In the genomic region with DNA sequence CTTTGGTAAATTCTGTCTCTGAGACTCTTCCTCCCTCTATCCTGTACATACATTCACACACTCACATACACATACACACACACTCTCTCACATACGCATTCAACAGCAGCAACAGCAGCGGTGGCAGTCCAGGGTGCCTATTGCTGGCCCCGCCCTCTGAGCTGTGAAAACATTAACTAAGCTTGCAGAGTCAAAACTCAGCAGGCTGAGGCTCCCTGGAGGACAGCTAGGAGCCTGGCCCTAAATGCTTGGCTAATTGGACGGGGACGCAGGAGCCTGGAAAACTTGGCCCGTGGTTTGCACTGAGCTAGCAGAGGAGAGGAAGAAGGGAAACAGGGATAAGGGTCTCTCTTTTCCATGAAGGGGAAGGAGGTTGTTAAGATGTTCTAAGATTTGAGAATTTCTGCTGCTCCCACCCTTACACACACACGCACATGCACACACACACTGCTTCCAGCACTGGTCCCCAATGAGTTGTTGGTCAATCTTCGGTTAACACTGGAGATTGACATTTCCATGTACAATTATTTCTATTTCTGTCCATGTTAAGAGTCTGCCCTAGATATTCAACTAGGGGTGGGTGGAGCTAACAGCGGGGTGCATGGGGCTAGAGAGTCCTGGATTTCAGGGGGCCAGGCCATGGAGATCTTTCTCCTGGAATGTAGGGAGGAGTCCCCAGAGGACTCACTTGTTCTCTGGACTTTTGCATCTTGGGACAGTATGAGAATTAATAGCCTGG, we compare ENCODE assay signal across 15 cellular contexts.
DNase-seq lines count a peak whose midpoint lies in the region; ATAC-seq and TF ChIP-seq lines count a peak whose summit lies in the region.
"Had no signal": no experiment of that assay in that cellular context is flagged by ENCODE, and none has a peak within 500 bp of the region (broad histone marks: within the 10 kb centered on the region; RNA-seq: fewer than 3 reads in every experiment).

No MANE protein-coding gene starts in this region.

- H3K9me3 ChIP-seq in gastroesophageal sphincter (no peaks in the 10 kb centered on the region), mucosa of descending colon (no peaks in the 10 kb centered on the region), SJCRH30 (replicated peaks) (no peaks in the 10 kb centered on the region)

- H3K4me3 ChIP-seq in gastroesophageal sphincter (no peak overlapping the region), mucosa of descending colon (no peak overlapping the region), SJCRH30 (no peak overlapping the region)
- H3K4me3 ChIP-seq: SK-N-MC had no signal

- no peak for TF ChIP-seq CTCF in gastroesophageal sphincter (IDR thresholded peaks at IDR 0.05)
- TF ChIP-seq CTCF in mucosa of descending colon (IDR thresholded peaks at IDR 0.05) = no peak
- no peak for TF ChIP-seq CTCF in osteocyte (IDR thresholded peaks at IDR 0.05)

- 49 to 68% methylated on average over 4 to 8 of the region's 9 CpGs for WGBS in gastroesophageal sphincter (ENCODE audit: low coverage in 1 of 2), 2 donors

- intact Hi-C loops in mucosa of descending colon (cut with DNase I, micrococcal nuclease) = loop anchor here in 1 of 2 donors (10.0 kb wide), 1 partner anchor 55 kb away; no protein-coding TSS in a partner anchor

- ATAC-seq in gastroesophageal sphincter (peak; percentile 50), mucosa of descending colon (peak; percentile 77), GM21717 (IDR thresholded peaks at IDR 0.05; ENCODE audit: unreplicated experiment) (no peak)

- peaks cover 9 to 77% (median 35%) of the 10 kb centered on the region in 3 donors for H3K4me1 ChIP-seq in gastroesophageal sphincter
- peaks cover 42% of the 10 kb centered on the region for H3K4me1 ChIP-seq in mucosa of descending colon (ENCODE audit: low read depth)
- 0 out of 2 replicates have a peak, but pooled peaks cover 3% of the 10 kb centered on the region for H3K4me1 ChIP-seq in SJCRH30

- H3K9me3 Mint-ChIP-seq in osteocyte (ENCODE audit: unreplicated experiment) = no peaks in the 10 kb centered on the region
- H3K9me3 Mint-ChIP-seq: activated naive CD8-positive, alpha-beta T cell treated with anti-CD3 and anti-CD28 coated beads, Interleukin-2, amount 10 ng/mL, durations not matched to agents 7 days and 5 days; stimulated activated naive CD8-positive, alpha-beta T cell treated with anti-CD3 and anti-CD28 coated beads, Interleukin-15, Interleukin-2, amounts not matched to agents 100 ng/mL and 50 ng/mL, for 24 hours had no signal

- no peak overlapping the region for H3K4me3 Mint-ChIP-seq in osteocyte (ENCODE audit: unreplicated experiment)
- H3K4me3 Mint-ChIP-seq: activated naive CD8-positive, alpha-beta T cell treated with anti-CD3 and anti-CD28 coated beads, Interleukin-2, amount 10 ng/mL, durations not matched to agents 7 days and 5 days; stimulated activated naive CD8-positive, alpha-beta T cell treated with anti-CD3 and anti-CD28 coated beads, Interleukin-15, Interleukin-2, amounts not matched to agents 100 ng/mL and 50 ng/mL, for 24 hours had no signal

- no peaks in the 10 kb centered on the region for H3K36me3 Mint-ChIP-seq in osteocyte (ENCODE audit: unreplicated experiment)
- H3K36me3 Mint-ChIP-seq: activated naive CD8-positive, alpha-beta T cell treated with anti-CD3 and anti-CD28 coated beads, Interleukin-2, amount 10 ng/mL, durations not matched to agents 7 days and 5 days had no signal

- peaks cover 10% of the 10 kb centered on the region for H3K4me1 Mint-ChIP-seq in osteocyte (ENCODE audit: unreplicated experiment)
- H3K4me1 Mint-ChIP-seq: activated naive CD8-positive, alpha-beta T cell treated with anti-CD3 and anti-CD28 coated beads, Interleukin-2, amount 10 ng/mL, durations not matched to agents 7 days and 5 days had no signal

- H3K27me3 ChIP-seq in gastroesophageal sphincter (no peaks in the 10 kb centered on the region), SJCRH30 (no peaks in the 10 kb centered on the region)

- H3K27ac ChIP-seq in gastroesophageal sphincter = peak overlapping the region in 3 of 4 donors; percentile 47 to 69 (median 59)
- H3K27ac ChIP-seq in SJCRH30 = no peak overlapping the region
- H3K27ac ChIP-seq: SK-N-MC, VCaP had no signal

- TF ChIP-seq POLR2A in gastroesophageal sphincter (IDR thresholded peaks at IDR 0.05) = no peak

- H3K27ac Mint-ChIP-seq in osteocyte (ENCODE audit: unreplicated experiment) = no peak overlapping the region
- H3K27ac Mint-ChIP-seq: activated naive CD8-positive, alpha-beta T cell treated with anti-CD3 and anti-CD28 coated beads, Interleukin-2, amount 10 ng/mL, durations not matched to agents 7 days and 5 days; stimulated activated naive CD8-positive, alpha-beta T cell treated with anti-CD3 and anti-CD28 coated beads, Interleukin-15, Interleukin-2, amounts not matched to agents 100 ng/mL and 50 ng/mL, for 24 hours had no signal

- in situ Hi-C loops in ACHN (cut with HindIII; ENCODE audit: low pct_ligation_motif_present, low pct_unique_long_range_greater_than_20kb, low sequenced_read_pairs) = no loop called here

- no peak for TF ChIP-seq EP300 in gastroesophageal sphincter (IDR thresholded peaks at IDR 0.05)

- H3K27me3 Mint-ChIP-seq in osteocyte (ENCODE audit: unreplicated experiment) = no peaks in the 10 kb centered on the region
- H3K27me3 Mint-ChIP-seq: stimulated activated naive CD8-positive, alpha-beta T cell treated with anti-CD3 and anti-CD28 coated beads, Interleukin-15, Interleukin-2, amounts not matched to agents 100 ng/mL and 50 ng/mL, for 24 hours had no signal

- H3K36me3 ChIP-seq in gastroesophageal sphincter = no peaks in the 10 kb centered on the region
- H3K36me3 ChIP-seq in mucosa of descending colon (ENCODE audit: low read depth) = no peaks in the 10 kb centered on the region
- H3K36me3 ChIP-seq in SJCRH30 = peaks cover 7% of the 10 kb centered on the region; the same call in 1 of the 2 replicates

- peak; percentile 35 for DNase-seq in ACHN
- DNase-seq in HuH-7 (ENCODE audit: low spot score) = peak; percentile 55
- DNase-seq in mucosa of descending colon = peak; percentile 67 to 85 (median 72)
- DNase-seq in SJCRH30 = no peak
- no peak for DNase-seq in osteocyte (ENCODE audit: extremely low spot score, unreplicated experiment)
- DNase-seq in NCI-H524 treated with DMSO at 0.1 percent for 48 hours (lab: John Stamatoyannopoulos, UW) = no peak
- DNase-seq: activated naive CD8-positive, alpha-beta T cell treated with anti-CD3 and anti-CD28 coated beads, Interleukin-2, amount 10 ng/mL, durations not matched to agents 7 days and 5 days; GOT3; NCI-H1092 treated with DMSO at 0.1 percent for 48 hours; NK-92 treated with Interleukin-12 subunit alpha and Interleukin-12 subunit beta, amount 100 ng/mL, for 24 hours had no signal

Comparison
In these comparisons a context has a peak if more than half of its experiments do, and no peak if none do; other contexts are left out.
1. DNase-seq: peak in ACHN (single experiment), HuH-7 (single experiment) and mucosa of descending colon (3 of 3); none in SJCRH30 (0 of 2), osteocyte (single experiment) and NCI-H524 treated with DMSO at 0.1 percent for 48 hours (single experiment).